In genomic region chr12:93966516-93967133, GRCh38 we compare ENCODE assay signal across 6 cellular contexts.
"Had no signal": no experiment of that assay in that cellular context is flagged by ENCODE, and none has a peak within 500 bp of the region (broad histone marks: within the 10 kb centered on the region; RNA-seq: fewer than 3 reads in every experiment).

No MANE protein-coding gene starts in this region.

- H3K4me2 ChIP-seq: KMS-11 had no signal

- FAIRE-seq: HTR-8/SVneo had no signal

- H3K9ac ChIP-seq: KMS-11 had no signal

- H3K27ac ChIP-seq: HL-60, KMS-11 had no signal

- DNase-seq: IMR-90, KBM-7, KG1 had no signal
